ENCODE assay signal across 13 cellular contexts in the genomic region with DNA sequence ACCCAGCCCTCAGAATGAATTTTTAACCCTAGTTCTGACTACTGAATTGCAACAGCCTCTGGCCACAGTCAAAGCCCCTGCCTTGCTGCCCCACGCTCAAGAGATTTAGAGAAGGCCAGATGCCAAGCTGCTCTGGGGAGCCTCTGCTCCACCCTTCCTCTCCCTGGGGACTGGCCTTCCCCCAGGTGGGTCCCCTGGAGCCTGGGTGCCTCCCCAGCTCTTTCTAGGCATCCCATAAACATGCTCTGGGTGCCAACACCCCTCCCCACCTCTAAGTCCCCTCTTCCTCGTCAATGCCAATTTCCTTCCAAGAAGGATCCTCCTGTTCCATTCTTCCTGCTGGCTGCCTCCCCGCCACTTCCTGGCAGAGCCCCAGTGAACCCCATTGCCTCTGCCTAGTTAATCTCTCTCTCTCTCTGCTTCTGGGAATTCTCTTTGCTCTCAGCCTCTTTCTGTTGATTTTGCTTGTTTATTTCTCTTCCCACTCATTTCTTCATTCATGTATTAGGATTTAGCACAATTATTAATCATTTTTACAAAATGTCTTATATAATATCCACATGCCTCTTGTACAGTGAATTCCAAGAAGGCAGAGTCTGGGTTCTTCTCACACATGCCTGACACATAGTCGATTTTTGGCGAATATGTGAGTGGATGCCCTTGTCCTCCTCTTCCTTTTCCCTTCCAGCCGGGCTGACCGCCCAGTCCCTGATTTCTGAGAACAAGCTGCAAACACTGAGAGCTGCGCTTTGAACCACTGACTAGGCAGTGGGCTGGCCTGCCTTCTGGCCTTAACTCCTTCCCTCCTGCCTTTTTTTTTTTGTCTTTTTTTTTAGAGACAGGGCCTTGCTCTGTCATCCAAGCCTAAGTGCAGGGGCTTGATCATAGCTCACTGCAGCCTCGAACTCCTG. TPM values are rescaled to one million over a fixed set of nuclear protein-coding genes. Genes with fewer than 3 reads are reported as not detected.
DNase-seq lines count a peak whose midpoint lies in the region; ATAC-seq and TF ChIP-seq lines count a peak whose summit lies in the region.
"Had no signal": no experiment of that assay in that cellular context is flagged by ENCODE, and none has a peak within 500 bp of the region (broad histone marks: within the 10 kb centered on the region; RNA-seq: fewer than 3 reads in every experiment).

No MANE protein-coding gene starts in this region.

- H3K27me3 Mint-ChIP-seq in T-helper 17 cell: no peaks in the 10 kb centered on the region

- H3K9me3 ChIP-seq in T-helper 17 cell (ENCODE audit: control insufficient read depth, low read length, poor library complexity, severe bottlenecking) (no peaks in the 10 kb centered on the region), fibroblast of lung (ENCODE audit: control insufficient read depth, insufficient read depth, low read depth, low read length) (no peaks in the 10 kb centered on the region), suprapubic skin (no peaks in the 10 kb centered on the region)

- H3K27ac ChIP-seq in fibroblast of lung (ENCODE audit: insufficient read depth, low read length): no peak overlapping the region
- H3K27ac ChIP-seq in suprapubic skin: peak overlapping the region; percentile 61
- H3K27ac ChIP-seq: cardiac muscle cell had no signal

- no peaks in the 10 kb centered on the region for H3K36me3 Mint-ChIP-seq in T-helper 17 cell (ENCODE audit: low read depth)

- H3K79me2 ChIP-seq in fibroblast of lung (ENCODE audit: control insufficient read depth, insufficient read depth, low read length): no peaks in the 10 kb centered on the region

- DNase-seq in T-helper 17 cell: no peak
- peak; percentile 37 to 38 for DNase-seq in fibroblast of lung (ENCODE audit: low read depth in 2 of 2)
- peak; percentile 65 for DNase-seq in mucosa of gallbladder (ENCODE audit: low spot score)
- no peak for DNase-seq in suprapubic skin (ENCODE audit: low spot score in 2 of 2)
- DNase-seq in NCI-H510A (lab: John Stamatoyannopoulos, UW): no peak
- DNase-seq in GM19240 (ENCODE audit: insufficient read length, low spot score): no peak
- no peak for DNase-seq in NK-92 (lab: John Stamatoyannopoulos, UW; ENCODE audit: unreplicated experiment)
- no peak for DNase-seq in stimulated activated CD4-positive, alpha-beta T cell treated with anti-CD3 and anti-CD28 coated beads, Interleukin-4, amount 100 ng/mL, for 4 hours
- DNase-seq: Karpas-422, NCI-H748 treated with DMSO at 0.1 percent for 48 hours, occipital lobe, T-helper 1 cell had no signal

- H3K27ac Mint-ChIP-seq in T-helper 17 cell: peak overlapping the region; percentile 83

- H2AFZ ChIP-seq in fibroblast of lung (ENCODE audit: low read length): peak overlapping the region; percentile 18

- 29% methylated on average over 9 of the region's 9 CpGs for WGBS in suprapubic skin

- H3K9ac ChIP-seq in fibroblast of lung (ENCODE audit: insufficient read depth, low read length): no peak overlapping the region

- H3K4me3 Mint-ChIP-seq in T-helper 17 cell: no peak overlapping the region

- no peaks in the 10 kb centered on the region for H3K27me3 ChIP-seq in fibroblast of lung (ENCODE audit: control insufficient read depth, insufficient read depth, low read length)
- H3K27me3 ChIP-seq in suprapubic skin: no peaks in the 10 kb centered on the region
- H3K27me3 ChIP-seq: cardiac muscle cell had no signal

- ATAC-seq in T-helper 17 cell: no peak

- no peak for TF ChIP-seq POLR2A in suprapubic skin (IDR thresholded peaks at IDR 0.05)

- H3K4me1 Mint-ChIP-seq in T-helper 17 cell: peaks cover 8% of the 10 kb centered on the region

- TF ChIP-seq CTCF in fibroblast of lung (conservative IDR thresholded peaks at IDR 0.05 in 1 of 2, IDR thresholded peaks at IDR 0.05 in 1 of 2; ENCODE audit: low read depth in 1 of 2, low read length in 2 of 2) (no peak), suprapubic skin (IDR thresholded peaks at IDR 0.05) (no peak)

- H3K4me1 ChIP-seq in fibroblast of lung (ENCODE audit: control insufficient read depth, extremely low read depth, insufficient read depth, low read length): peaks cover 28% of the 10 kb centered on the region
- H3K4me1 ChIP-seq in suprapubic skin: peaks cover 47% of the 10 kb centered on the region

- H3K36me3 ChIP-seq in fibroblast of lung (ENCODE audit: control insufficient read depth, insufficient read depth, low read length) (peaks cover 13% of the 10 kb centered on the region), suprapubic skin (peaks cover 21% of the 10 kb centered on the region)

- H3K4me3 ChIP-seq in fibroblast of lung (replicated peaks in 1 of 4; ENCODE audit: control extremely low read depth in 1 of 4, insufficient read depth in 1 of 4, low read depth in 3 of 4, low read length in 4 of 4) (no peak overlapping the region), suprapubic skin (no peak overlapping the region)
- H3K4me3 ChIP-seq: cardiac muscle cell had no signal

- no peak for TF ChIP-seq EP300 in suprapubic skin (IDR thresholded peaks at IDR 0.05)

- no peaks in the 10 kb centered on the region for H4K20me1 ChIP-seq in fibroblast of lung (ENCODE audit: control insufficient read depth, extremely low read depth, insufficient read depth, low read length)

- no peak overlapping the region for H3K4me2 ChIP-seq in fibroblast of lung (ENCODE audit: extremely low read depth, insufficient read depth, low read length)

RNA-seq across cellular contexts. Expression of a gene that starts 17.5 kb away (rescaled TPM):
- total RNA-seq in T-helper 17 cell (10 to 100 TPM; 31.9 to 36.8 TPM), fibroblast of lung (80.4 and 117 TPM in 2 replicates), mucosa of gallbladder (106 TPM), suprapubic skin (10 to 100 TPM; 33.6 to 85.7 (median 66.8) TPM)
- polyA plus RNA-seq in fibroblast of lung: 112 and 134 TPM in 2 replicates
- polyA plus RNA-seq in fibroblast of lung (2012): 195 and 245 TPM in 2 replicates
- polyA minus RNA-seq in fibroblast of lung (ENCODE audit: low replicate concordance): 75.9 and 99.8 TPM in 2 replicates

RNA-seq across cellular contexts. Expression of a gene that starts 17.9 kb away (rescaled TPM):
- total RNA-seq in T-helper 17 cell: 10 to 100 TPM; 11.8 to 14.2 TPM
- total RNA-seq in fibroblast of lung: 18.7 and 21.6 TPM in 2 replicates
- polyA plus RNA-seq in fibroblast of lung: 13.4 and 21.0 TPM in 2 replicates
- 24.0 and 32.0 TPM in 2 replicates for polyA plus RNA-seq in fibroblast of lung (2012)
- 12.8 and 17.9 TPM in 2 replicates for polyA minus RNA-seq in fibroblast of lung (ENCODE audit: low replicate concordance)
- total RNA-seq in mucosa of gallbladder: 18.7 TPM
- total RNA-seq in suprapubic skin: 10 to 100 TPM; 16.3 to 28.2 (median 23.1) TPM

RNA-seq across cellular contexts. Expression of a gene that starts 53.4 kb away (rescaled TPM):
- total RNA-seq in T-helper 17 cell: 10 to 100 TPM; 65.9 to 79.8 TPM
- total RNA-seq in fibroblast of lung: 19.8 and 23.8 TPM in 2 replicates
- polyA plus RNA-seq in fibroblast of lung: 30.5 and 41.2 TPM in 2 replicates
- polyA plus RNA-seq in fibroblast of lung (2012): 46.2 and 50.9 TPM in 2 replicates
- polyA minus RNA-seq in fibroblast of lung (ENCODE audit: low replicate concordance): 92.2 and 187 TPM in 2 replicates
- total RNA-seq in mucosa of gallbladder: 60.7 TPM
- 10 to 100 TPM; 35.6 to 57.3 (median 43.2) TPM for total RNA-seq in suprapubic skin

Comparison
In these comparisons a context has a peak if more than half of its experiments do, and no peak if none do; other contexts are left out.
1. DNase-seq: peak in fibroblast of lung (2 of 2) and mucosa of gallbladder (single experiment); none in T-helper 17 cell (0 of 3), suprapubic skin (0 of 2), NCI-H510A (single experiment), GM19240 (single experiment), NK-92 (single experiment) and stimulated activated CD4-positive, alpha-beta T cell treated with anti-CD3 and anti-CD28 coated beads, Interleukin-4, amount 100 ng/mL, for 4 hours (0 of 2).